ENCODE assay signal across 7 cellular contexts in the genomic region with DNA sequence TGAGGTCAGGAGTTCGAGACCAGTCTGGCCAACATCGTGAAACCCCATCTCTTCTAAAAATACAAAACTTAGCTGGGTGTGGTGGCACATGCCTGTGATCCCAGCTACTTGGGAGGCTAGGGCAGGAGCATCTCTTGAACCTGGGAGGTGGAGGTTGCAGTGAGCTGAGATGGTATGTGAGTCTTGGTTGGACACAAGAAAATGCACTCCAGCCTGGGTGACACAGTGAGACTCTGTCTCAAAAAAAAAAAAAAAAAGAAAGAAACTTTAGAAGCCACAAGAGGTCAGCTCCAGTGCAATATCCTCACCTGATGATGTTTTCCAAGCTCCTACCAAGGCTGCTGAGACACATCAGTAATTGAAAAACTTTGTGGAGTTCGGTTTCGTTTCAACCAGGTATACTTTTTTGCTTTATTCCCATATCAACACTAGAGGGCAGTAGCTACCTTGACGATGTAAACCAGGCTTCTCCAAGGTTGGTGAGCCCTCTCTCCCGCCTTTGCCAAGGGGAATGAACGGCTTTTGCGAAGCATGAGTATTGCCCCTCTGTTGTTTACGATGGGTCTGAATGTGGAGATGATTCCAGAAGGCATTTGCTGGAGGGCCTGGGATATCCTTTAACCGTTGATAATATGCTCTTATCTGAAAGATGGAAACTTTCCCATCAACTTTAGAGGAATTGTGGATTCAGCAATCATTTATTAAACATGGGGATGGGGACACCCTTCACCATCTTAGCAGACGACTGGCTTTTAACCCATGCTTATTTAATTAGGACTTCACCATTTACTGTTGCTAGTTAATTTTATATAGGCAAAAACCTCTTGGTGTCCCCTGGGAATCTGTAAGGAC.
DNase-seq lines count a peak whose midpoint lies in the region; ATAC-seq and TF ChIP-seq lines count a peak whose summit lies in the region.

No MANE protein-coding gene starts in this region.

- H3K56ac ChIP-seq in H9 (ENCODE audit: insufficient read length, low read depth, low read length): no peak overlapping the region

- H3K4me1 ChIP-seq in DND-41 (ENCODE audit: insufficient read depth, low read length) (peaks cover 36% of the 10 kb centered on the region), H9 (ENCODE audit: insufficient read depth, low read length) (no peaks in the 10 kb centered on the region; the same call in 1 of the 2 replicates)

- TF ChIP-seq CTCF in DND-41 (IDR thresholded peaks at IDR 0.05; ENCODE audit: borderline replicate concordance, extremely low read depth, low read length, poor library complexity, severe bottlenecking) (peak; percentile 79), H9 (conservative IDR thresholded peaks at IDR 0.05) (peak; percentile 81), neural cell (IDR thresholded peaks at IDR 0.05; ENCODE audit: poor library complexity, severe bottlenecking) (peak; percentile 89)

- H3K36me3 ChIP-seq in DND-41 (ENCODE audit: insufficient read depth, low read length): no peaks in the 10 kb centered on the region
- H3K36me3 ChIP-seq in neural cell (ENCODE audit: insufficient read depth, low read length): no peaks in the 10 kb centered on the region

- H3K4me1 Mint-ChIP-seq in H9: peaks cover 3 to 10% of the 10 kb centered on the region in 2 experiments; a peak in 3 of 4 replicates

- peaks cover 0 to under 1% of the 10 kb centered on the region in 2 experiments; a peak in 1 of 5 replicates for H3K9me3 Mint-ChIP-seq in H9

- H3K79me2 ChIP-seq in DND-41 (ENCODE audit: insufficient read depth, low read length) (no peaks in the 10 kb centered on the region), H9 (ENCODE audit: insufficient read depth, low read length) (no peaks in the 10 kb centered on the region), neural cell (replicated peaks; ENCODE audit: insufficient read depth, low read length) (no peaks in the 10 kb centered on the region)

- no peak overlapping the region for H2BK5ac ChIP-seq in H9 (ENCODE audit: insufficient read length, low read length)

- no peak overlapping the region for H3K4me3 Mint-ChIP-seq in H9

- no peaks in the 10 kb centered on the region for H3F3A ChIP-seq in neural cell (ENCODE audit: insufficient read depth, low read length, poor library complexity, severe bottlenecking)

- H2BK20ac ChIP-seq in H9 (ENCODE audit: low read depth, low read length, poor library complexity, severe bottlenecking): no peak overlapping the region

- peaks cover 17% of the 10 kb centered on the region for H3K27me3 Mint-ChIP-seq in H9 (ENCODE audit: low read depth)

- TF ChIP-seq RAD21 in neural cell (conservative IDR thresholded peaks at IDR 0.05): peak; percentile 98

- no peak overlapping the region for H2AK5ac ChIP-seq in H9 (ENCODE audit: insufficient read length, low read length)

- no peaks in the 10 kb centered on the region for H3K23me2 ChIP-seq in H9 (ENCODE audit: insufficient read length, low read depth, low read length, poor library complexity, severe bottlenecking)

- no CpG with 5 or more reads among the region's 11 CpGs for WGBS in H9 (ENCODE audit: extremely low coverage, insufficient read length, low lambda C conversion rate)

- TF ChIP-seq EP300 in neural cell (conservative IDR thresholded peaks at IDR 0.05; ENCODE audit: poor library complexity, severe bottlenecking): peak; percentile 12

- H3K18ac ChIP-seq in H9 (ENCODE audit: insufficient read length, low read depth, low read length): no peak overlapping the region

- H3K4ac ChIP-seq in H9 (ENCODE audit: low read depth, low read length): no peak overlapping the region

- no peak overlapping the region for H3K27ac ChIP-seq in DND-41 (ENCODE audit: low read length)
- no peak overlapping the region for H3K27ac ChIP-seq in H9 (ENCODE audit: insufficient read length, low read depth, low read length)
- no peak overlapping the region for H3K27ac ChIP-seq in neural cell (ENCODE audit: low read length)

- H3K79me1 ChIP-seq in H9 (ENCODE audit: insufficient read depth, low read depth, low read length, poor library complexity, severe bottlenecking): no peaks in the 10 kb centered on the region

- H4K8ac ChIP-seq in H9 (replicated peaks; ENCODE audit: insufficient read length, low read depth, low read length): no peak overlapping the region

- H3K4me2 ChIP-seq in DND-41 (ENCODE audit: insufficient read depth, low read length): peak overlapping the region; percentile 46
- H3K4me2 ChIP-seq in H9 (ENCODE audit: insufficient read depth, insufficient read length, low read length): no peak overlapping the region
- H3K4me2 ChIP-seq in neural cell (ENCODE audit: low read length): no peak overlapping the region

- DNase-seq in DND-41 (peak; percentile 60), H9 (peak; percentile 60), NCI-H2081 treated with DMSO at 0.1 percent for 48 hours (lab: John Stamatoyannopoulos, UW) (peak; percentile 8), UCSD-AML1 (lab: John Stamatoyannopoulos, UW; ENCODE audit: unreplicated experiment) (peak; percentile 20), fibroblast of peridontal ligament (ENCODE audit: extremely low read depth) (peak; percentile 77), mesenteric fat pad (ENCODE audit: low spot score) (no peak)

- no peak overlapping the region for H3T11ph ChIP-seq in H9 (ENCODE audit: low read length)

- ATAC-seq in DND-41 (ENCODE audit: insufficient read depth, low read depth): peak; percentile 69

- H3K9ac ChIP-seq in DND-41 (ENCODE audit: low read depth, low read length) (no peak overlapping the region), H9 (ENCODE audit: extremely low read depth, insufficient read length, low read length) (no peak overlapping the region), neural cell (ENCODE audit: low read length) (no peak overlapping the region)

- H3K4me3 ChIP-seq in DND-41 (ENCODE audit: low read depth in 1 of 2, low read length in 2 of 2): no peak overlapping the region
- H3K4me3 ChIP-seq in neural cell (ENCODE audit: low read length): no peak overlapping the region

- H3K23ac ChIP-seq in H9 (ENCODE audit: insufficient read length, low read depth, low read length): no peak overlapping the region

- no peak overlapping the region for H4K91ac ChIP-seq in H9 (ENCODE audit: insufficient read length, low read depth, low read length)

- H3K36me3 Mint-ChIP-seq in H9 (ENCODE audit: insufficient read depth in 1 of 3, low read depth in 3 of 3): peaks cover 0 to under 1% (median 0%) of the 10 kb centered on the region in 3 experiments; a peak in 2 of 7 replicates

- no peak overlapping the region for H2BK15ac ChIP-seq in H9 (ENCODE audit: low read depth, low read length)

- no peaks in the 10 kb centered on the region for H4K20me1 ChIP-seq in DND-41 (ENCODE audit: insufficient read depth, low read length)
- H4K20me1 ChIP-seq in H9 (ENCODE audit: control insufficient read depth, insufficient read depth, insufficient read length): no peaks in the 10 kb centered on the region
- H4K20me1 ChIP-seq in neural cell (ENCODE audit: insufficient read depth): no peaks in the 10 kb centered on the region

- no peaks in the 10 kb centered on the region for H3K9me2 ChIP-seq in neural cell (ENCODE audit: insufficient read depth, low read length)

- H2AFZ ChIP-seq in DND-41 (ENCODE audit: low read depth, low read length) (no peak overlapping the region), H9 (ENCODE audit: low read length) (no peak overlapping the region), neural cell (ENCODE audit: low read depth, low read length) (no peak overlapping the region)

- H3K9me3 ChIP-seq in DND-41 (ENCODE audit: insufficient read depth, low read length, severe bottlenecking): no peaks in the 10 kb centered on the region
- no peaks in the 10 kb centered on the region for H3K9me3 ChIP-seq in H9 (ENCODE audit: control insufficient read depth, low read depth, low read length)
- no peaks in the 10 kb centered on the region for H3K9me3 ChIP-seq in neural cell (ENCODE audit: low read length)

- no peak overlapping the region for H3K27ac Mint-ChIP-seq in H9

- no peak overlapping the region for H4K5ac ChIP-seq in H9 (ENCODE audit: insufficient read length, low read depth, low read length)

- H2BK12ac ChIP-seq in H9 (ENCODE audit: insufficient read length, low read depth, low read length): no peak overlapping the region

- H3K14ac ChIP-seq in H9 (ENCODE audit: insufficient read depth, low read length): no peak overlapping the region

- no peak overlapping the region for H2BK120ac ChIP-seq in H9 (ENCODE audit: low read depth, low read length, poor library complexity, severe bottlenecking)

- H3K27me3 ChIP-seq in DND-41 (ENCODE audit: insufficient read depth, low read length, poor library complexity) (no peaks in the 10 kb centered on the region), H9 (ENCODE audit: insufficient read depth, low read length) (no peaks in the 10 kb centered on the region; the same call in 1 of the 2 replicates), neural cell (ENCODE audit: insufficient read depth, low read depth, low read length) (no peaks in the 10 kb centered on the region)

TF ChIP-seq in neural cell, 6 proteins besides CTCF, POLR2A, EP300 and RAD21:
- TF ChIP-seq MXI1 (conservative IDR thresholded peaks at IDR 0.05; ENCODE audit: poor library complexity, severe bottlenecking) (no peak), SMC3 (conservative IDR thresholded peaks at IDR 0.05; ENCODE audit: poor library complexity) (peak; percentile 99)
